Comparison of ENCODE assay signal across 8 cellular contexts in genomic region chr17:75784473-75785015, GRCh38. TPM values are rescaled to one million over a fixed set of nuclear protein-coding genes. Genes with fewer than 3 reads are reported as not detected.
DNase-seq lines count a peak whose midpoint lies in the region; ATAC-seq and TF ChIP-seq lines count a peak whose summit lies in the region.

UNK (plus strand) TSS chr17:75784806; CDS start chr17:75784881, 75 bp downstream.

- H3K27me3 Mint-ChIP-seq in activated T-helper 2 cell treated with anti-CD3 and anti-CD28 coated beads, Interferon-gamma antibody, Interleukin-2, Interleukin-4, amounts not matched to agents 10 μg/mL and 5 μg/mL and 100 μg/mL, durations not matched to agents 14 hours and 24 hours and 36 hours (ENCODE audit: low read depth): no peaks in the 10 kb centered on the region
- H3K27me3 Mint-ChIP-seq in naive B cell: peaks cover 0 to 3% (median 0%) of the 10 kb centered on the region in 3 donors

- no peaks in the 10 kb centered on the region for H3K9me3 ChIP-seq in DND-41 (ENCODE audit: insufficient read depth, low read length, severe bottlenecking)
- H3K9me3 ChIP-seq in HAP-1: no peaks in the 10 kb centered on the region
- H3K9me3 ChIP-seq in MG63: no peaks in the 10 kb centered on the region
- H3K9me3 ChIP-seq in fibroblast of lung (ENCODE audit: control insufficient read depth, insufficient read depth, low read depth, low read length): no peaks in the 10 kb centered on the region

- H3K4me1 Mint-ChIP-seq in activated T-helper 2 cell treated with anti-CD3 and anti-CD28 coated beads, Interferon-gamma antibody, Interleukin-2, Interleukin-4, amounts not matched to agents 10 μg/mL and 5 μg/mL and 100 μg/mL, durations not matched to agents 14 hours and 24 hours and 36 hours (ENCODE audit: low read depth): peaks cover 38% of the 10 kb centered on the region
- peaks cover 27 to 48% (median 33%) of the 10 kb centered on the region in 3 donors for H3K4me1 Mint-ChIP-seq in naive B cell

- ATAC-seq in DND-41 (ENCODE audit: insufficient read depth, low read depth) (peak; percentile 73), naive B cell (ENCODE audit: low read depth in 2 of 2) (peak; percentile 64 to 65)

- H3K27ac ChIP-seq in DND-41 (ENCODE audit: low read length) (peak within 1 kb of the TSS; percentile 98), fibroblast of lung (ENCODE audit: insufficient read depth, low read length) (peak within 1 kb of the TSS; percentile 99)

- H3K27ac Mint-ChIP-seq in activated T-helper 2 cell treated with anti-CD3 and anti-CD28 coated beads, Interferon-gamma antibody, Interleukin-2, Interleukin-4, amounts not matched to agents 10 μg/mL and 5 μg/mL and 100 μg/mL, durations not matched to agents 14 hours and 24 hours and 36 hours: peak within 1 kb of the TSS; percentile 100
- peak within 1 kb of the TSS; percentile 100 for H3K27ac Mint-ChIP-seq in naive B cell

- DNase-seq in DND-41: peak; percentile 98
- DNase-seq in HAP-1 (ENCODE audit: low spot score in 2 of 2): peak; percentile 98 to 100
- peak; percentile 99 for DNase-seq in MG63
- DNase-seq in SHP77 (lab: John Stamatoyannopoulos, UW): peak; percentile 99
- peak; percentile 96 for DNase-seq in activated T-helper 2 cell treated with anti-CD3 and anti-CD28 coated beads, Interferon-gamma antibody, Interleukin-2, Interleukin-4, amounts not matched to agents 10 μg/mL and 5 μg/mL and 100 μg/mL, durations not matched to agents 14 hours and 24 hours and 36 hours (ENCODE audit: low spot score)
- peak; percentile 99 to 100 for DNase-seq in fibroblast of lung (ENCODE audit: low read depth in 2 of 2)
- peak; percentile 93 for DNase-seq in naive B cell
- DNase-seq in stimulated activated CD8-positive, alpha-beta memory T cell treated with anti-CD3 and anti-CD28 coated beads, Interleukin-7, amount 100 ng/mL, for 48 hours (ENCODE audit: extremely low read depth in 1 of 2, low read depth in 1 of 2): peak; percentile 88 to 95

- no peaks in the 10 kb centered on the region for H3K9me3 Mint-ChIP-seq in activated T-helper 2 cell treated with anti-CD3 and anti-CD28 coated beads, Interferon-gamma antibody, Interleukin-2, Interleukin-4, amounts not matched to agents 10 μg/mL and 5 μg/mL and 100 μg/mL, durations not matched to agents 14 hours and 24 hours and 36 hours
- H3K9me3 Mint-ChIP-seq in naive B cell: peaks cover 0 to 5% (median 2%) of the 10 kb centered on the region in 7 donors

- peak within 1 kb of the TSS; percentile 71 for H3K4me2 ChIP-seq in DND-41 (ENCODE audit: insufficient read depth, low read length)
- H3K4me2 ChIP-seq in fibroblast of lung (ENCODE audit: extremely low read depth, insufficient read depth, low read length): peak within 1 kb of the TSS; percentile 97

- peaks cover 18% of the 10 kb centered on the region for H3K36me3 Mint-ChIP-seq in activated T-helper 2 cell treated with anti-CD3 and anti-CD28 coated beads, Interferon-gamma antibody, Interleukin-2, Interleukin-4, amounts not matched to agents 10 μg/mL and 5 μg/mL and 100 μg/mL, durations not matched to agents 14 hours and 24 hours and 36 hours (ENCODE audit: low read depth)
- peaks cover 0 to 5% of the 10 kb centered on the region in 2 donors for H3K36me3 Mint-ChIP-seq in naive B cell

- H3K4me3 Mint-ChIP-seq in activated T-helper 2 cell treated with anti-CD3 and anti-CD28 coated beads, Interferon-gamma antibody, Interleukin-2, Interleukin-4, amounts not matched to agents 10 μg/mL and 5 μg/mL and 100 μg/mL, durations not matched to agents 14 hours and 24 hours and 36 hours (ENCODE audit: low read depth): peak within 1 kb of the TSS; percentile 88
- H3K4me3 Mint-ChIP-seq in naive B cell: peak within 1 kb of the TSS; percentile 85 to 98 (median 96)

- no peaks in the 10 kb centered on the region; the same call in 1 of the 2 replicates for H4K20me1 ChIP-seq in DND-41 (ENCODE audit: insufficient read depth, low read length)
- H4K20me1 ChIP-seq in fibroblast of lung (ENCODE audit: control insufficient read depth, extremely low read depth, insufficient read depth, low read length): no peaks in the 10 kb centered on the region

- in situ Hi-C loops in HAP-1 (cut with MboI; ENCODE audit: low sequenced_read_pairs): no loop called here

- peak within 1 kb of the TSS; percentile 87 for H3K9ac ChIP-seq in DND-41 (ENCODE audit: low read depth, low read length)
- H3K9ac ChIP-seq in fibroblast of lung (ENCODE audit: insufficient read depth, low read length): peak within 1 kb of the TSS; percentile 98

- intact Hi-C loops in activated T-helper 2 cell treated with anti-CD3 and anti-CD28 coated beads, Interferon-gamma antibody, Interleukin-2, Interleukin-4, amounts not matched to agents 10 μg/mL and 5 μg/mL and 100 μg/mL, durations not matched to agents 14 hours and 24 hours and 36 hours (cut with micrococcal nuclease): loop anchor here (1.0 to 10.0 kb wide), 3 partner anchors 71 to 483 kb away; partner anchors contain the start of genes GALR2, SRP68, UBALD2 and WBP2

- no peak for TF ChIP-seq CTCF in DND-41 (IDR thresholded peaks at IDR 0.05; ENCODE audit: borderline replicate concordance, extremely low read depth, low read length, poor library complexity, severe bottlenecking)
- TF ChIP-seq CTCF in fibroblast of lung (conservative IDR thresholded peaks at IDR 0.05 in 1 of 2, IDR thresholded peaks at IDR 0.05 in 1 of 2; ENCODE audit: low read depth in 1 of 2, low read length in 2 of 2): no peak

- H2AFZ ChIP-seq in DND-41 (ENCODE audit: low read depth, low read length) (peak within 1 kb of the TSS; percentile 79), fibroblast of lung (ENCODE audit: low read length) (no peak within 1 kb of the TSS)

- peaks cover 10% of the 10 kb centered on the region for H3K36me3 ChIP-seq in DND-41 (ENCODE audit: insufficient read depth, low read length)
- 0 out of 2 replicates have a peak, but pooled peaks cover 2% of the 10 kb centered on the region for H3K36me3 ChIP-seq in HAP-1 (replicated peaks)
- H3K36me3 ChIP-seq in MG63: no peaks in the 10 kb centered on the region; the same call in none of the 2 replicates
- no peaks in the 10 kb centered on the region for H3K36me3 ChIP-seq in fibroblast of lung (ENCODE audit: control insufficient read depth, insufficient read depth, low read length)

- H3K79me2 ChIP-seq in DND-41 (ENCODE audit: insufficient read depth, low read length) (peaks cover 52% of the 10 kb centered on the region), fibroblast of lung (ENCODE audit: control insufficient read depth, insufficient read depth, low read length) (peaks cover 23% of the 10 kb centered on the region)

- H3K27me3 ChIP-seq in DND-41 (ENCODE audit: insufficient read depth, low read length, poor library complexity) (no peaks in the 10 kb centered on the region), HAP-1 (ENCODE audit: low read depth) (no peaks in the 10 kb centered on the region), MG63 (no peaks in the 10 kb centered on the region), fibroblast of lung (ENCODE audit: control insufficient read depth, insufficient read depth, low read length) (no peaks in the 10 kb centered on the region)

- H3K4me1 ChIP-seq in DND-41 (ENCODE audit: insufficient read depth, low read length) (peaks cover 51% of the 10 kb centered on the region), HAP-1 (peaks cover 34% of the 10 kb centered on the region), fibroblast of lung (ENCODE audit: control insufficient read depth, extremely low read depth, insufficient read depth, low read length) (peaks cover 16% of the 10 kb centered on the region)

- H3K4me3 ChIP-seq in DND-41 (ENCODE audit: low read depth in 1 of 2, low read length in 2 of 2) (peak within 1 kb of the TSS; percentile 33 to 63), HAP-1 (peak within 1 kb of the TSS; percentile 71), MG63 (peak within 1 kb of the TSS; percentile 95), fibroblast of lung (replicated peaks in 1 of 4; ENCODE audit: control extremely low read depth in 1 of 4, insufficient read depth in 1 of 4, low read depth in 3 of 4, low read length in 4 of 4) (peak within 1 kb of the TSS; percentile 53 to 81 (median 73))

RNA-seq across cellular contexts. Expression of gene UNK, which starts in this region (rescaled TPM):
- total RNA-seq in MG63 (2014; rRNA removed; shearing (Covaris generic); ENCODE audit: low replicate concordance): 16.0 and 48.1 TPM in 2 replicates
- 26.8 and 30.1 TPM in 2 replicates for total RNA-seq in activated T-helper 2 cell treated with anti-CD3 and anti-CD28 coated beads, Interferon-gamma antibody, Interleukin-2, Interleukin-4, amounts not matched to agents 10 μg/mL and 5 μg/mL and 100 μg/mL, durations not matched to agents 14 hours and 24 hours and 36 hours
- total RNA-seq in fibroblast of lung: 11.3 and 15.0 TPM in 2 replicates
- polyA plus RNA-seq in fibroblast of lung (15.2 and 18.0 TPM in 2 replicates), naive B cell (ENCODE audit: low read depth in 6 of 6) (10 to 100 TPM; 31.1 to 50.1 (median 37.7) TPM)
- polyA plus RNA-seq in fibroblast of lung (2012): 12.3 and 14.8 TPM in 2 replicates
- 7.0 and 10.9 TPM in 2 replicates for polyA minus RNA-seq in fibroblast of lung (ENCODE audit: low replicate concordance)

Comparison
In these comparisons a context has a peak if more than half of its experiments do, and no peak if none do; other contexts are left out.
1. Peak in every context shown above with its lines: DNase-seq, ATAC-seq, H3K4me3 ChIP-seq and H3K27ac ChIP-seq.